ENCODE assay signal across 1 cellular context in the genomic region with DNA sequence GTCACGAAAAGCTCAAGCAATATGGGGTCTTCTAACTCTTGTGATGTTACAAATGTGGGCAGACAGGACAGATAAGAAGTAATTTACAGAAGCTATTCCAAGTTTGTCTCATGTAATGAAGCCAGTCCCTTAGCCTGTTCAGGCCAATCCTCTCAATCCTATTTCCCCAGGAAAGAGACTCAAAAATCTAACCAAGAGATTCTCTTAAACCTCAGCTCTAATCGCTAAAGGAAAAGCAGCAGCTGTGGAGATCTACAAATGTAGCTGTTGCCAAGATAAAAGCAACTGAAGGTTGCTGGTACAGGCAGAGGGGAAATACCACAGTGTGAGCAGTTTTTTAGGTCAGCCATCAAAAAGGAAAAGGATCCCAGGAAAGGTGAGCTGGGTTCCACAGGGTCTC.
TF ChIP-seq lines count a peak whose summit lies in the region.

No MANE protein-coding gene starts in this region.

TF ChIP-seq in IMR-90, 13 proteins besides CTCF, POLR2A, EP300 and RAD21:
- TF ChIP-seq CEBPB (IDR thresholded peaks at IDR 0.05; ENCODE audit: low read depth, low read length) (no peak), NFE2L2 (IDR thresholded peaks at IDR 0.05; ENCODE audit: low read depth, low read length) (no peak), MAFK (IDR thresholded peaks at IDR 0.05; ENCODE audit: low read depth, low read length) (no peak)
- TF ChIP-seq, protein P1, sequence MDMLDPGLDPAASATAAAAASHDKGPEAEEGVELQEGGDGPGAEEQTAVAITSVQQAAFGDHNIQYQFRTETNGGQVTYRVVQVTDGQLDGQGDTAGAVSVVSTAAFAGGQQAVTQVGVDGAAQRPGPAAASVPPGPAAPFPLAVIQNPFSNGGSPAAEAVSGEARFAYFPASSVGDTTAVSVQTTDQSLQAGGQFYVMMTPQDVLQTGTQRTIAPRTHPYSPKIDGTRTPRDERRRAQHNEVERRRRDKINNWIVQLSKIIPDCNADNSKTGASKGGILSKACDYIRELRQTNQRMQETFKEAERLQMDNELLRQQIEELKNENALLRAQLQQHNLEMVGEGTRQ (IDR thresholded peaks at IDR 0.05; ENCODE audit: low read depth, low read length): no peak
TF ChIP-seq in IMR-90: peak in this region for 0.
